In the genomic region with DNA sequence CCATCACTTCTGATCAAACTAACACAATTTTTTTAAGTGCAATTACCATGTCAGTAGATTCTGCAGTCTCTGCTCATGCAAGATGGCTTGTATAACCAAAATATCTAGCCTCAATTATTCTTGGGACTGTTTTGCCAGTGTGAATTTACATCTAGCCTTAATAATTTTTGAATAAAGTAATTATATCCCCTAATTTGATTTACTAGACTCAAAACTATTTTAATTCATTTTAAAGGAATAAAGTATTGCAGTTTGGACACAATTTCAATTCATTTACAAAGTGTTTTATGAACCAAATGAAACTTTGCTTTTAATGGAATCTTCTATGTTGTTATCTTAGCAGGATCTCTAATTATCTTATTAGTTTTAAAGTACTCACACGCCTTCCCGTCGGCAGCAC, we compare ENCODE assay signal across 26 cellular contexts.
"Had no signal": no experiment of that assay in that cellular context is flagged by ENCODE, and none has a peak within 500 bp of the region (broad histone marks: within the 10 kb centered on the region; RNA-seq: fewer than 3 reads in every experiment).

No MANE protein-coding gene starts in this region.

- H3K4me3 ChIP-seq: stomach, suprapubic skin, testis, thoracic aorta, thyroid gland, tibial artery, tibial nerve, transverse colon, upper lobe of left lung, upper lobe of right lung, uterus, vagina had no signal

- H3K9me3 ChIP-seq: stomach, suprapubic skin, testis, thoracic aorta, thyroid gland, tibial artery, tibial nerve, transverse colon, upper lobe of left lung, upper lobe of right lung, uterus, vagina had no signal

- H3K36me3 ChIP-seq: suprapubic skin, transverse colon, upper lobe of right lung, uterus had no signal

- ATAC-seq: stimulated activated effector memory CD8-positive, alpha-beta T cell treated with anti-CD3 and anti-CD28 coated beads, Interleukin-12 subunit alpha, Interleukin-12 subunit beta, amount 100 ng/mL, for 72 hours; stimulated activated memory B cell treated with anti-CD40 and anti-IgM and Interleukin-4, amounts not matched to agents 10 μg/mL and 1 μg/mL and 100 μg/mL, for 72 hours; stimulated activated naive B cell treated with anti-CD40 and anti-IgM and Interleukin-4, amounts not matched to agents 10 μg/mL and 1 μg/mL and 100 μg/mL, for 72 hours; stimulated activated naive CD8-positive, alpha-beta T cell treated with anti-CD3 and anti-CD28 coated beads, Interleukin-15, amount 100 ng/mL, for 72 hours; stimulated activated naive CD8-positive, alpha-beta T cell treated with anti-CD3 and anti-CD28 coated beads, Interleukin-15, Interleukin-2, amounts not matched to agents 100 U/mL and 50 U/mL, for 24 hours; upper lobe of right lung had no signal

- H3K27me3 ChIP-seq: stomach, suprapubic skin, testis, thyroid gland, tibial artery, tibial nerve, transverse colon, upper lobe of left lung, upper lobe of right lung, uterus, vagina had no signal

- H3K4me1 ChIP-seq: stomach, suprapubic skin, testis, thyroid gland, tibial artery, tibial nerve, transverse colon, upper lobe of left lung, upper lobe of right lung, uterus, vagina had no signal

- DNase-seq: stimulated activated CD4-positive, alpha-beta T cell treated with anti-CD3 and anti-CD28 coated beads, Interleukin-2, amount 100 ng/mL, for 48 hours; stimulated activated CD4-positive, alpha-beta T cell treated with anti-CD3 and anti-CD28 coated beads, Interleukin-4, amount 100 ng/mL, for 1 hour; stimulated activated CD4-positive, alpha-beta T cell treated with anti-CD3 and anti-CD28 coated beads, Interleukin-4, amount 100 ng/mL, for 24 hours; stimulated activated CD4-positive, alpha-beta T cell treated with anti-CD3 and anti-CD28 coated beads, Interleukin-4, amount 100 ng/mL, for 4 hours; stimulated activated CD8-positive, alpha-beta memory T cell treated with anti-CD3 and anti-CD28 coated beads, Interleukin-4, amount 100 ng/mL, for 48 hours; stimulated activated naive B cell treated with anti-CD40 and anti-IgM and Interleukin-4, amounts not matched to agents 10 μg/mL and 1 μg/mL and 100 μg/mL, for 72 hours; stimulated activated naive CD4-positive, alpha-beta T cell; stimulated activated naive CD4-positive, alpha-beta T cell treated with Interleukin-2 at 50 U/mL for 16 hours; stimulated activated naive CD8-positive, alpha-beta T cell treated with anti-CD3 and anti-CD28 coated beads, Interleukin-15, amount 100 ng/mL, for 72 hours; stimulated activated naive CD8-positive, alpha-beta T cell treated with anti-CD3 and anti-CD28 coated beads, Interleukin-15, Interleukin-2, amounts not matched to agents 100 U/mL and 50 U/mL, for 24 hours; stomach; substantia nigra; testis; thyroid gland; tibial artery; transverse colon; trophoblast cell; upper lobe of left lung; upper lobe of right lung; uterus had no signal

- H3K27ac ChIP-seq: stomach, suprapubic skin, testis, thoracic aorta, thyroid gland, tibial artery, tibial nerve, transverse colon, upper lobe of left lung, upper lobe of right lung, uterus, vagina had no signal
